In the genomic region with DNA sequence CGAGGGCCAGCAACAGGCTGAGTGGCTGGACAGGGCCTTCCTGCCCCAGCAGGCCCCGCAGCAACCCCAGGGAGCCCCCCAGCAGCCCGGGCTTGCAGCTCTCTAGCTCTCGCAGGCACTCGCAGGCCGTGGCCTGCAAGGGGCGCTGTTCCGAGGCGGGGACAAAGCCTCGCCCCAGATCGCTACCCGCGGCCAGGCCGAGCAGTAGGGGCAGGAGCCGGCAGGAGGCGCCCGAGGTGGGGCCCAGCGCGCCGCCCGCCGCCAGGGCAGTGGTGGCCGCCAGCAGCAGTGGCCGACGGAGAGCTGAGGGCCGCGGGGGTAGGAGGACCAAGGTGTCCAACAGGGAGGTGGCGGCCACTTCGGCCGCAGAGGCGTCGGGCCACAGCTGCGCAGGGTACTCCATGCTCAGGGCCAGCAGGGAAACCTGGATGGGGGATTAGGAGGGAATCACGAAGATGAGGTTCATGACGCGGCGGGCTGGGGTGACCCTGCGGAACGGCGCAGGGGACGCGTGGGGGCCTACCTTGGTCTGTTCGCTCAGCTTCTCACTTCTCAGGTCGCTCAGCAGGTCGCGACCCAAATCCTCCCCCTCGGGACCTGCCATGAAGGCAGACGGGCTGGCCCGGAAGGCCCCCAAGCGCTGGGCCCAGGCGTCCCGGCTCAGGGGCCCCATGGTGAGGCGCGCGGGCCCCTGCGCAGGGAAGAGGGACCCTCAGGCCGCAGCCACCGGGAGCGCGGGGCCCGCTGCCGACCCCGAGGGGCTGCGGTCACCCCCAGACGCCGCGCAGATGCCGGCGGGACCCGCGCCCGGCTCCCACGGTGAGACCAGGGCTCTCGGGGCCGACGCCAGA, we compare ENCODE assay signal across 8 cellular contexts. TPM values are rescaled to one million over a fixed set of nuclear protein-coding genes. Genes with fewer than 3 reads are reported as not detected.
DNase-seq lines count a peak whose midpoint lies in the region; ATAC-seq, FAIRE-seq and TF ChIP-seq lines count a peak whose summit lies in the region.

No MANE protein-coding gene starts in this region.

- no peaks in the 10 kb centered on the region for H3K27me3 ChIP-seq in pancreas
- peaks cover 0 to under 1% of the 10 kb centered on the region in 2 donors for H3K27me3 ChIP-seq in tibial artery

- H3K27ac Mint-ChIP-seq in activated naive CD8-positive, alpha-beta T cell treated with anti-CD3 and anti-CD28 coated beads for 36 hours, result peak overlapping the region; percentile 89

- H3K4me1 Mint-ChIP-seq in activated naive CD8-positive, alpha-beta T cell treated with anti-CD3 and anti-CD28 coated beads for 36 hours, result peaks cover 27% of the 10 kb centered on the region

- peaks cover 0 to 6% (median 0%) of the 10 kb centered on the region in 3 donors for H3K36me3 ChIP-seq in pancreas
- peaks cover 9 to 39% (median 20%) of the 10 kb centered on the region in 3 donors for H3K36me3 ChIP-seq in tibial artery

- DNase-seq in DMS153 treated with DMSO at 0.1 percent for 48 hours (lab: John Stamatoyannopoulos, UW; ENCODE audit: unreplicated experiment), result peak; percentile 73
- DNase-seq in KG1 (lab: John Stamatoyannopoulos, UW), result peak; percentile 69
- peak; percentile 77 for DNase-seq in SKM-1 treated with dmso at 0.1 percent for 144 hours (lab: John Stamatoyannopoulos, UW; ENCODE audit: unreplicated experiment)
- DNase-seq in activated naive CD8-positive, alpha-beta T cell treated with anti-CD3 and anti-CD28 coated beads for 36 hours, result peak; percentile 93
- peak; percentile 92 for DNase-seq in Right ventricle myocardium inferior (ENCODE audit: missing footprints)
- DNase-seq in pancreas, result peak; percentile 78 to 94 (median 89)
- DNase-seq in tibial artery, result peak; percentile 57 to 88

- H3K4me1 ChIP-seq in pancreas, result peaks cover 11 to 35% (median 19%) of the 10 kb centered on the region in 3 donors
- peaks cover 0 to 32% (median 19%) of the 10 kb centered on the region in 4 donors for H3K4me1 ChIP-seq in tibial artery

- FAIRE-seq in pancreas (lab: Jason Lieb, UNC), result no peak

- no peaks in the 10 kb centered on the region for H3K9me3 Mint-ChIP-seq in activated naive CD8-positive, alpha-beta T cell treated with anti-CD3 and anti-CD28 coated beads for 36 hours

- H3K27ac ChIP-seq in pancreas (peak overlapping the region; percentile 73 to 90 (median 84)), tibial artery (peak overlapping the region; percentile 73 to 87)

- H3K9me3 ChIP-seq in pancreas (no peaks in the 10 kb centered on the region), tibial artery (no peaks in the 10 kb centered on the region)

- H3K36me3 Mint-ChIP-seq in activated naive CD8-positive, alpha-beta T cell treated with anti-CD3 and anti-CD28 coated beads for 36 hours, result peaks cover 7% of the 10 kb centered on the region

- peaks cover 17% of the 10 kb centered on the region for H3K27me3 Mint-ChIP-seq in activated naive CD8-positive, alpha-beta T cell treated with anti-CD3 and anti-CD28 coated beads for 36 hours

- H3K4me3 ChIP-seq in pancreas (peak overlapping the region; percentile 71 to 95 (median 87)), tibial artery (peak overlapping the region; percentile 72 to 90)

- TF ChIP-seq CTCF in pancreas (IDR thresholded peaks at IDR 0.05) (peak; percentile 92 to 98 (median 96)), tibial artery (IDR thresholded peaks at IDR 0.05) (peak; percentile 80 to 87)

- WGBS in pancreas, 2 donors, result 2% methylated on average over 48 to 76 of the region's 76 CpGs

- ATAC-seq in GM21515 (IDR thresholded peaks at IDR 0.05; ENCODE audit: unreplicated experiment) (peak; percentile 45), Right ventricle myocardium inferior (peak; percentile 89), pancreas (peak; percentile 78 to 89 (median 86))

- H3K4me3 Mint-ChIP-seq in activated naive CD8-positive, alpha-beta T cell treated with anti-CD3 and anti-CD28 coated beads for 36 hours, result peak overlapping the region; percentile 83

- intact Hi-C loops in Right ventricle myocardium inferior (cut with DNase I), result loop anchor here (1.0 to 5.0 kb wide), 3 partner anchors 38 to 209 kb away; partner anchors contain the start of gene KAT5
- intact Hi-C loops in pancreas (cut with DNase I), result no loop called here
- intact Hi-C loops in tibial artery (cut with DNase I; ENCODE audit: low total_unique reads), result loop anchor here (5.0 kb wide), 2 partner anchors 37 to 63 kb away; no protein-coding TSS in a partner anchor

RNA-seq across cellular contexts. Expression of gene AP5B1, which starts 0.6 kb away (rescaled TPM):
- 10 to 100 TPM; 20.4 to 20.6 TPM for total RNA-seq in activated naive CD8-positive, alpha-beta T cell treated with anti-CD3 and anti-CD28 coated beads for 36 hours
- 6.1 TPM for total RNA-seq in Right ventricle myocardium inferior
- total RNA-seq in pancreas, result 10 to 100 TPM; 10.2 to 12.7 (median 11.5) TPM
- polyA plus RNA-seq in pancreas, result 10 to 100 TPM in 1 of 2 donors, 1 to 10 TPM in 1; 4.2 to 10.4 TPM

RNA-seq across cellular contexts. Expression of gene OVOL1, which starts 6.7 kb away (rescaled TPM):
- total RNA-seq in activated naive CD8-positive, alpha-beta T cell treated with anti-CD3 and anti-CD28 coated beads for 36 hours, result under 1 TPM; 0.42 to 0.45 TPM
- not detected for total RNA-seq in Right ventricle myocardium inferior
- total RNA-seq in pancreas, result 1 to 10 TPM; 1.1 to 5.6 (median 1.8) TPM
- 1 to 10 TPM; 1.9 TPM for polyA plus RNA-seq in pancreas

RNA-seq across cellular contexts. Expression of gene SNX32, which starts 53.6 kb away (rescaled TPM):
- total RNA-seq in activated naive CD8-positive, alpha-beta T cell treated with anti-CD3 and anti-CD28 coated beads for 36 hours, result 1 to 10 TPM; 2.4 to 3.3 TPM
- total RNA-seq in Right ventricle myocardium inferior (not detected), pancreas (under 1 TPM in 4 of 6 donors, not detected in 2; 0.12 to 0.75 (median 0.43) TPM)
- polyA plus RNA-seq in pancreas, result under 1 TPM; 0.23 to 0.30 TPM

RNA-seq across cellular contexts. Expression of gene RNASEH2C, which starts 59.5 kb away (rescaled TPM):
- 100 to 1,000 TPM; 104 to 108 TPM for total RNA-seq in activated naive CD8-positive, alpha-beta T cell treated with anti-CD3 and anti-CD28 coated beads for 36 hours
- total RNA-seq in Right ventricle myocardium inferior, result 52.3 TPM
- total RNA-seq in pancreas, result 10 to 100 TPM; 16.1 to 29.3 (median 20.4) TPM
- 10 to 100 TPM; 37.1 to 49.3 TPM for polyA plus RNA-seq in pancreas

Comparison
In these comparisons a context has a peak if more than half of its experiments do, and no peak if none do; other contexts are left out.
1. Peak in every context shown above with its lines: DNase-seq, ATAC-seq, H3K4me3 ChIP-seq and H3K27ac ChIP-seq.
2. intact Hi-C loops: an anchor here in Right ventricle myocardium inferior (1.0 to 5.0 kb wide) and tibial artery (5.0 kb wide); none called in pancreas.